Comparison of ENCODE assay signal across 8 cellular contexts in the genomic region with DNA sequence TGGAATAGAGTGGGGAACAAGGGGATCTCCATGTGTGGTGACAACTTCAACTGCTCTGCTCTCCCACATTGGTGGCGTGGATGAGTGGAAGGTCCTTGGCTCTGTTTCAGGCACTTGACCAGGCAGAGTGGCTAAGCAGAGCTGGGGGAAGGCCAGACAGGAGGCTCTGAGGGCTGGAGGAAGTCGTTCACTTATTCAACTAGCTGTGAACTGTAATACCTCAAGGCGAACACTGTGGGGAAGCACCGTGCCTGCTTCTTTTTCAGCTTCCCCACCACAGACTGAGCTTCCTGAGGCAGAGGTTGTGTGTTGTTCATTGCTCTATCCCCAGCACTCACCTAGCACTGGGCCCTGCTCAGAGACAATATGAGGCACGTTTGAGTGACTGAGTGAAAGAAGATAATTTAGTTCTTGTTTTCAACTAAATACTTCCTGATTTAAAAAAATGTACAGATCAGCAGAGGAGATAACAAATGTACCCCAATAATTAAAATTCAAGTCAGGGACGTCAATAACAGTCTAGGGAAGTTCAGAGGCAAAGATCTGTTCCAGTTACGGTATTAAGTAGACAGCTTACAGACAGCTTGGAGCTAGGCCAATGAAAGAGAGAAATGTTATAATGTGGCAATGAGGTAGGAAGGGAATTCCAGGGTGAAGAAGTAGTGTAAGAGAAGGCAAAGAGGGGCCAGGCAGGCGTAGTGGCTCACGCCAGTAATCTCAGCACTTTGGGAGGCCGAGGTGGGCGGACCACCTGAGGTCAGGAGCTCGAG. TPM values are rescaled to one million over a fixed set of nuclear protein-coding genes. Genes with fewer than 3 reads are reported as not detected.
A peak's percentile ranks its signal among the peaks of the same experiment; 100 is the strongest.
DNase-seq lines count a peak whose midpoint lies in the region; ATAC-seq and TF ChIP-seq lines count a peak whose summit lies in the region.

No MANE protein-coding gene starts in this region.

- H3K27ac Mint-ChIP-seq in stimulated activated effector memory CD8-positive, alpha-beta T cell treated with anti-CD3 and anti-CD28 coated beads, Interleukin-12 subunit alpha, Interleukin-12 subunit beta, amount 100 ng/mL, for 72 hours: peak overlapping the region; percentile 80

- peaks cover 9 to 13% of the 10 kb centered on the region in 2 donors for H3K4me1 ChIP-seq in lung (ENCODE audit: control insufficient read depth in 2 of 2, insufficient read depth in 2 of 2, low read length in 2 of 2)

- ATAC-seq in HG03175 (IDR thresholded peaks at IDR 0.05; ENCODE audit: unreplicated experiment): peak; percentile 45
- peak; percentile 27 for ATAC-seq in lung (ENCODE audit: insufficient read depth, low FRiP score)
- ATAC-seq in stimulated activated effector memory CD8-positive, alpha-beta T cell treated with anti-CD3 and anti-CD28 coated beads, Interleukin-12 subunit alpha, Interleukin-12 subunit beta, amount 100 ng/mL, for 72 hours: peak; percentile 74

- peak overlapping the region; percentile 13 for H3K4me3 Mint-ChIP-seq in stimulated activated effector memory CD8-positive, alpha-beta T cell treated with anti-CD3 and anti-CD28 coated beads, Interleukin-12 subunit alpha, Interleukin-12 subunit beta, amount 100 ng/mL, for 72 hours

- no peaks in the 10 kb centered on the region for H3K9me3 Mint-ChIP-seq in stimulated activated effector memory CD8-positive, alpha-beta T cell treated with anti-CD3 and anti-CD28 coated beads, Interleukin-12 subunit alpha, Interleukin-12 subunit beta, amount 100 ng/mL, for 72 hours

- H3K4me1 Mint-ChIP-seq in stimulated activated effector memory CD8-positive, alpha-beta T cell treated with anti-CD3 and anti-CD28 coated beads, Interleukin-12 subunit alpha, Interleukin-12 subunit beta, amount 100 ng/mL, for 72 hours: peaks cover 82% of the 10 kb centered on the region

- peak; percentile 37 for TF ChIP-seq CTCF in coronary artery (IDR thresholded peaks at IDR 0.05)
- TF ChIP-seq CTCF in lung (IDR thresholded peaks at IDR 0.05; ENCODE audit: control extremely low read depth, extremely low read depth): peak; percentile 39

- DNase-seq in GDM1 (lab: John Stamatoyannopoulos, UW): peak; percentile 77
- DNase-seq in NCI-H69 (lab: John Stamatoyannopoulos, UW): peak; percentile 84
- peak; percentile 66 for DNase-seq in activated CD4-positive, alpha-beta T cell treated with anti-CD3 and anti-CD28 coated beads, Interleukin-2, amount 50 U/mL, for 1 hour
- DNase-seq in coronary artery (ENCODE audit: low spot score): no peak
- peak; percentile 84 for DNase-seq in lung (ENCODE audit: low spot score)
- DNase-seq in stimulated activated effector memory CD8-positive, alpha-beta T cell treated with anti-CD3 and anti-CD28 coated beads, Interleukin-12 subunit alpha, Interleukin-12 subunit beta, amount 100 ng/mL, for 72 hours (ENCODE audit: low spot score in 2 of 2): peak in 1 of 2 donors; percentile 75
- no peak for DNase-seq in NCI-H1048 (lab: John Stamatoyannopoulos, UW)

- H3K27ac ChIP-seq in coronary artery (peak overlapping the region in 1 of 2 donors; percentile 50), lung (ENCODE audit: low read depth in 1 of 2, low read length in 1 of 2) (peak overlapping the region; percentile 25 to 73)

- H3K9me3 ChIP-seq in lung (ENCODE audit: control insufficient read depth in 2 of 2, insufficient read depth in 1 of 2, low read length in 1 of 2): peaks cover 0 to 2% of the 10 kb centered on the region in 2 donors

- 29 to 34% methylated on average over 12 of the region's 12 CpGs for WGBS in lung, 2 donors

- H3K4me3 ChIP-seq in coronary artery (no peak overlapping the region), lung (no peak overlapping the region)

- no peaks in the 10 kb centered on the region for H3K36me3 ChIP-seq in lung (ENCODE audit: control insufficient read depth in 2 of 2, insufficient read depth in 2 of 2, low read length in 2 of 2)

- H3K36me3 Mint-ChIP-seq in stimulated activated effector memory CD8-positive, alpha-beta T cell treated with anti-CD3 and anti-CD28 coated beads, Interleukin-12 subunit alpha, Interleukin-12 subunit beta, amount 100 ng/mL, for 72 hours: no peaks in the 10 kb centered on the region

- no peaks in the 10 kb centered on the region for H3K27me3 ChIP-seq in lung (ENCODE audit: control insufficient read depth, insufficient read depth)

RNA-seq across cellular contexts. Expression of gene MYO18A, which starts 34.7 kb away (rescaled TPM):
- total RNA-seq in lung: 10 to 100 TPM; 55.3 to 65.2 TPM
- polyA plus RNA-seq in lung: 10 to 100 TPM; 19.0 to 43.3 TPM

Comparison
In these comparisons a context has a peak if more than half of its experiments do, and no peak if none do; other contexts are left out.
1. DNase-seq: peak in GDM1 (single experiment), NCI-H69 (single experiment), activated CD4-positive, alpha-beta T cell treated with anti-CD3 and anti-CD28 coated beads, Interleukin-2, amount 50 U/mL, for 1 hour (single experiment) and lung (single experiment); none in coronary artery (single experiment) and NCI-H1048 (single experiment).
2. Peak in every context shown above with its lines, with median percentiles within 50 percentile points of each other: ATAC-seq.